In the genomic region with DNA sequence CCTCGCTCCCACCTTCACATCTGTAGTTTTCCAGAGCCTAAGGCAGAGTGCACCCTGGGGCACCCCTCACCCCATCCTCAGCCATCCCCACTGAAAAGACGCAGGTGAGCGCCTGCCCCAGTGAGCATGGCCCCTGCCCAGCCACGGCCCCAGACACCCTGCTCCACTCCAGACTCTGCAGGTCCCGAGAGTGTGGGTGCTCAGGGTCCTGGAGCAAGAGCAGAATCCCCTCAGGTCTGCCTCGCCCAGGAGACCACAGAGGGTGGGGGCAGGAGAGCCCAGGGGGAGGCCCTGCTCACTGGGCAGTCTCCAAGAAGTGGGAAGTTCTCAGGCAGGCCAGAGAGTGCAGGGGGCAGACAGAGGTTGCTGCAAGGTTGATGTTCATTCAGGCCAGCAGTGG, we compare ENCODE assay signal across 23 cellular contexts.
"Had no signal": no experiment of that assay in that cellular context is flagged by ENCODE, and none has a peak within 500 bp of the region (broad histone marks: within the 10 kb centered on the region; RNA-seq: fewer than 3 reads in every experiment).

No MANE protein-coding gene starts in this region.

- H3K27me3 ChIP-seq: ascending aorta, brain microvascular endothelial cell, neural progenitor cell, ovary, tibial nerve, vagina had no signal

- H3K9me3 Mint-ChIP-seq: activated B cell treated with CpG ODN at 0.5 μM for 24 hours; stimulated activated naive CD8-positive, alpha-beta T cell treated with anti-CD3 and anti-CD28 coated beads, Interleukin-15, amount 100 ng/mL, for 72 hours had no signal

- H3K36me3 Mint-ChIP-seq: neural progenitor cell had no signal

- DNase-seq: activated B cell treated with CpG ODN at 0.5 μM for 24 hours; activated CD4-positive, alpha-beta T cell treated with anti-CD3 and anti-CD28 coated beads for 4 hours; activated CD4-positive, alpha-beta T cell treated with anti-CD3 and anti-CD28 coated beads, Interleukin-2, amount 50 U/mL, for 48 hours; activated naive CD4-positive, alpha-beta T cell treated with anti-CD3 and anti-CD28 coated beads, Interleukin-2, amount 50 U/mL, for 16 hours; activated T-cell treated with anti-CD3 and anti-CD28 coated beads, Interleukin-2, amount 50 U/mL, for 48 hours; brain microvascular endothelial cell; caudate nucleus; effector memory CD4-positive, alpha-beta T cell; foreskin melanocyte; lower lobe of right lung; mesendoderm; ovary; stimulated activated CD4-positive, alpha-beta T cell treated with anti-CD3 and anti-CD28 coated beads, Interleukin-4, amount 100 ng/mL, for 24 hours; stimulated activated naive CD8-positive, alpha-beta T cell treated with anti-CD3 and anti-CD28 coated beads, Interleukin-15, amount 100 ng/mL, for 72 hours; T1000 had no signal

- H3K9ac ChIP-seq: neural progenitor cell had no signal

- H3K27me3 Mint-ChIP-seq: activated B cell treated with CpG ODN at 0.5 μM for 24 hours had no signal

- H3K36me3 ChIP-seq: ascending aorta, brain microvascular endothelial cell, lower lobe of right lung, neural progenitor cell, ovary, prostate gland, tibial nerve, vagina had no signal

- ATAC-seq: esophagus mucosa; left lobe of liver; mucosa of descending colon; stimulated activated naive CD8-positive, alpha-beta T cell treated with anti-CD3 and anti-CD28 coated beads, Interleukin-15, amount 100 ng/mL, for 72 hours had no signal

- H3K4me1 ChIP-seq: ascending aorta, lower lobe of right lung, prostate gland, tibial nerve, vagina had no signal

- H3K27ac ChIP-seq: ascending aorta, brain microvascular endothelial cell, lower lobe of right lung, neural progenitor cell, ovary, prostate gland, tibial nerve, vagina had no signal

- H3K4me3 ChIP-seq: ascending aorta, lower lobe of right lung, mucosa of descending colon, neural progenitor cell, ovary, prostate gland, tibial nerve, vagina had no signal

- H3K9me3 ChIP-seq: ascending aorta, lower lobe of right lung, mucosa of descending colon, prostate gland, vagina had no signal

- H3K27ac Mint-ChIP-seq: activated B cell treated with CpG ODN at 0.5 μM for 24 hours; neural progenitor cell; stimulated activated naive CD8-positive, alpha-beta T cell treated with anti-CD3 and anti-CD28 coated beads, Interleukin-15, amount 100 ng/mL, for 72 hours had no signal

- H3K4me3 Mint-ChIP-seq: activated B cell treated with CpG ODN at 0.5 μM for 24 hours; neural progenitor cell; stimulated activated naive CD8-positive, alpha-beta T cell treated with anti-CD3 and anti-CD28 coated beads, Interleukin-15, amount 100 ng/mL, for 72 hours had no signal

- H3K4me1 Mint-ChIP-seq: activated B cell treated with CpG ODN at 0.5 μM for 24 hours; stimulated activated naive CD8-positive, alpha-beta T cell treated with anti-CD3 and anti-CD28 coated beads, Interleukin-15, amount 100 ng/mL, for 72 hours had no signal
